In the genomic region with DNA sequence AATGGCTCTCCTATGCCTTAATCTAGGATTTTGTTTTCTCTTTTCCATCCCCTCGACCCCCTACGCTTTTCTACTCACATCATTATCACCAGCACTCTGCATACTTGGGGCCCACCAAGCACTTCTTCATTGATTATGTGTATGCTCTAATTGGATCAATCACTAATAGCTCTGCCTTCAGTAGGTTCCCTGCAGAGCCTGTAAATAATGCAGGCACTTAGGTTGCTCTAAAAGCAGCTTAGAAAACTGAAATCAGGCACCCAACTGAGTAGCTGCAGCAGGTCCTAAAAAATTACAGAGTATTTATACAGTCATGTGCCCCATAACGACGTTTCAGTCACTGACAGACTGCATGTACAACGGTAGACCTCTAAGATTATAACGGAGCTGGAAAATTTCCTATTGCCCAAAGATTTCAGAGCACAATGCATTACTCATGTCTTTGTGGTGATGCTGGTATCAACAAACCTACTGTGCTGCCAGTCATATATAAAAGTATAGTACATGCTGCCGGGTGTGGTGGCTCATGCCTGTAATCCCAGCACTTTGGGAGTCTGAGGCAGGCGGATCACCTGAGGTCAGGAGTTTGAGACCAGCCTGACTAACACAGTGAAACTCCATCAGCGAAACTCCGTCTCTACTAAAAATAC, we compare ENCODE assay signal across 3 cellular contexts.
TF ChIP-seq lines count a peak whose summit lies in the region.

No MANE protein-coding gene starts in this region.

TF ChIP-seq in GM23338, 12 proteins besides CTCF, POLR2A, EP300 and RAD21:
- TF ChIP-seq ZNF331 (CRISPR knock-in tag; IDR thresholded peaks at IDR 0.05; ENCODE audit: low read depth) = no peak

TF ChIP-seq in H1, 55 proteins besides CTCF, POLR2A, EP300 and RAD21:
- TF ChIP-seq RBBP5 (IDR thresholded peaks at IDR 0.05; ENCODE audit: borderline replicate concordance, low read depth, low read length) (no peak), SIRT6 (IDR thresholded peaks at IDR 0.05; ENCODE audit: low read length) (no peak), TAF1 (IDR thresholded peaks at IDR 0.05; ENCODE audit: low read depth, low read length) (no peak)
TF ChIP-seq in H1: peak in this region for 0.

TF ChIP-seq in neural cell, 6 proteins besides CTCF, POLR2A, EP300 and RAD21:
- TF ChIP-seq POLR2AphosphoS5 (IDR thresholded peaks at IDR 0.05) = peak; percentile 76
- TF ChIP-seq, protein P1, sequence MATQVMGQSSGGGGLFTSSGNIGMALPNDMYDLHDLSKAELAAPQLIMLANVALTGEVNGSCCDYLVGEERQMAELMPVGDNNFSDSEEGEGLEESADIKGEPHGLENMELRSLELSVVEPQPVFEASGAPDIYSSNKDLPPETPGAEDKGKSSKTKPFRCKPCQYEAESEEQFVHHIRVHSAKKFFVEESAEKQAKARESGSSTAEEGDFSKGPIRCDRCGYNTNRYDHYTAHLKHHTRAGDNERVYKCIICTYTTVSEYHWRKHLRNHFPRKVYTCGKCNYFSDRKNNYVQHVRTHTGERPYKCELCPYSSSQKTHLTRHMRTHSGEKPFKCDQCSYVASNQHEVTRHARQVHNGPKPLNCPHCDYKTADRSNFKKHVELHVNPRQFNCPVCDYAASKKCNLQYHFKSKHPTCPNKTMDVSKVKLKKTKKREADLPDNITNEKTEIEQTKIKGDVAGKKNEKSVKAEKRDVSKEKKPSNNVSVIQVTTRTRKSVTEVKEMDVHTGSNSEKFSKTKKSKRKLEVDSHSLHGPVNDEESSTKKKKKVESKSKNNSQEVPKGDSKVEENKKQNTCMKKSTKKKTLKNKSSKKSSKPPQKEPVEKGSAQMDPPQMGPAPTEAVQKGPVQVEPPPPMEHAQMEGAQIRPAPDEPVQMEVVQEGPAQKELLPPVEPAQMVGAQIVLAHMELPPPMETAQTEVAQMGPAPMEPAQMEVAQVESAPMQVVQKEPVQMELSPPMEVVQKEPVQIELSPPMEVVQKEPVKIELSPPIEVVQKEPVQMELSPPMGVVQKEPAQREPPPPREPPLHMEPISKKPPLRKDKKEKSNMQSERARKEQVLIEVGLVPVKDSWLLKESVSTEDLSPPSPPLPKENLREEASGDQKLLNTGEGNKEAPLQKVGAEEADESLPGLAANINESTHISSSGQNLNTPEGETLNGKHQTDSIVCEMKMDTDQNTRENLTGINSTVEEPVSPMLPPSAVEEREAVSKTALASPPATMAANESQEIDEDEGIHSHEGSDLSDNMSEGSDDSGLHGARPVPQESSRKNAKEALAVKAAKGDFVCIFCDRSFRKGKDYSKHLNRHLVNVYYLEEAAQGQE (IDR thresholded peaks at IDR 0.05; ENCODE audit: borderline replicate concordance) = peak; percentile 39
- no peak for TF ChIP-seq EZH2 (IDR thresholded peaks at IDR 0.05; ENCODE audit: borderline replicate concordance, insufficient read depth, low read length, poor library complexity, severe bottlenecking)
